ENCODE assay signal across 19 cellular contexts in genomic region chr1:239616686-239617085, GRCh38.
DNase-seq lines count a peak whose midpoint lies in the region; ATAC-seq, FAIRE-seq and TF ChIP-seq lines count a peak whose summit lies in the region.
"Had no signal": no experiment of that assay in that cellular context is flagged by ENCODE, and none has a peak within 500 bp of the region (broad histone marks: within the 10 kb centered on the region; RNA-seq: fewer than 3 reads in every experiment).

No MANE protein-coding gene starts in this region.

- no peaks in the 10 kb centered on the region for H3K27me3 Mint-ChIP-seq in nephron (ENCODE audit: low read depth)

- TF ChIP-seq CTCF in RWPE1 (conservative IDR thresholded peaks at IDR 0.05; ENCODE audit: low read depth), result no peak
- TF ChIP-seq CTCF in nephron (IDR thresholded peaks at IDR 0.05; ENCODE audit: unreplicated experiment in 3 of 3), result no peak
- no peak for TF ChIP-seq CTCF in omental fat pad (IDR thresholded peaks at IDR 0.05)

- no peak overlapping the region for H3K4me3 Mint-ChIP-seq in nephron

- DNase-seq in HT1080 (ENCODE audit: low read depth), result peak; percentile 2
- peak; percentile 33 for DNase-seq in RWPE1 (ENCODE audit: low spot score)
- no peak for DNase-seq in activated gamma-delta T cell (lab: John Stamatoyannopoulos, UW)
- no peak for DNase-seq in substantia nigra (lab: John Stamatoyannopoulos, UW)
- no peak for DNase-seq in omental fat pad (ENCODE audit: low spot score)
- DNase-seq: BE2C, DMS53, NCI-H1092 treated with DMSO at 0.1 percent for 48 hours, NCI-H2081 treated with DMSO at 0.1 percent for 48 hours, NCI-H2171 treated with DMSO at 0.1 percent for 48 hours, NCI-H446, NCI-H526, SHP77 treated with DMSO at 0.1 percent for 48 hours, T-helper 1 cell had no signal

- peaks cover 8% of the 10 kb centered on the region for H3K9me3 Mint-ChIP-seq in nephron

- FAIRE-seq in A204.1 (lab: Jason Lieb, UNC), result peak; percentile 86
- FAIRE-seq: H1, HepG2, K562 had no signal

- H3K36me3 Mint-ChIP-seq in nephron (ENCODE audit: low read depth), result no peaks in the 10 kb centered on the region

- H3K27ac Mint-ChIP-seq in nephron, result peak overlapping the region; percentile 58 to 68 (median 68)

- CTCF ChIA-PET in RWPE1 (lab: Yijun Ruan, JAX), result no interaction called here

- H3K4me1 Mint-ChIP-seq in nephron, result peaks cover 31% of the 10 kb centered on the region

- ATAC-seq in omental fat pad (ENCODE audit: low FRiP score), result no peak
- ATAC-seq: HepG2, K562 had no signal

- POLR2A ChIA-PET in RWPE1 (lab: Yijun Ruan, JAX; ENCODE audit: low non-redundant PET), result no interaction called here

- H3K27ac ChIP-seq in RWPE1 (no peak overlapping the region), substantia nigra (ENCODE audit: low read depth, low read length, poor library complexity, severe bottlenecking) (no peak overlapping the region)

Comparison
In these comparisons a context has a peak if more than half of its experiments do, and no peak if none do; other contexts are left out.
1. DNase-seq: peak in HT1080 (single experiment) and RWPE1 (single experiment); none in activated gamma-delta T cell (single experiment), substantia nigra (0 of 49) and omental fat pad (single experiment).